22 cellular contexts compared by ENCODE assay signal in the genomic region with DNA sequence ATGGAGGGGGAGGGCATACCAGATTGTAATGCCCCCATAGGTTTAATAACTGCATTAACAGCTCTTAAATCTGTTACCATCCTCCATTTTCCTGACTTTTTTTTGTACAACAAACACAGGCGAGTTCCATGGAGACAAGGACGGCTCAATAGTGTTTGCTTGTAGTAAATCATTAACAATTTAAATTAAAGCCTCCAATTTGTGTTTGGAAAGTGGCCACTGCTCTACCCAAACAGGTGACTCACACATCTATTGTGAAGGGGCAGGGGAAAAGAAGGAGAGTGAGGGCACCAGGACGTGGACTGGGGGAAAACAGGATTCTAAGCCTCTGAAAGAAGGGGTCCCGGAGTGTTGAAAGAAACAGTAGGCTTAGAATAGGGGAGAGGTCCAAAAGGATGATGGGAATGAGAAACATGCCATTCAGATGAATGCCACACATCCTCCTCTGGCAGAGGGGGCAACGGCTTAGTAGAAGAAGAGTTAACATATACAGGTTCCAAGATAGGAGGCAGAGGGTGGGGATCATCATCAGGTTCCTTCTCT. TPM values are rescaled to one million over a fixed set of nuclear protein-coding genes. Genes with fewer than 3 reads are reported as not detected.
"Had no signal": no experiment of that assay in that cellular context is flagged by ENCODE, and none has a peak within 500 bp of the region (broad histone marks: within the 10 kb centered on the region; RNA-seq: fewer than 3 reads in every experiment).

No MANE protein-coding gene starts in this region.

- H3K4me1 ChIP-seq: esophagus muscularis mucosa, lower lobe of right lung, psoas muscle, spleen, thyroid gland, uterus had no signal

- H3K4me1 Mint-ChIP-seq: activated B cell treated with CpG ODN at 0.5 μM for 24 hours, brain, T-helper 17 cell had no signal

- H3K27ac Mint-ChIP-seq: activated B cell treated with CpG ODN at 0.5 μM for 24 hours; activated CD8-positive, alpha-beta T cell treated with anti-CD3 and anti-CD28 coated beads for 36 hours; activated naive CD8-positive, alpha-beta T cell; brain; T-helper 17 cell had no signal

- H3K4me3 Mint-ChIP-seq: activated B cell treated with CpG ODN at 0.5 μM for 24 hours; activated CD8-positive, alpha-beta T cell treated with anti-CD3 and anti-CD28 coated beads for 36 hours; activated naive CD8-positive, alpha-beta T cell; brain; T-helper 17 cell had no signal

- H3K27ac ChIP-seq: coronary artery, esophagus muscularis mucosa, lower lobe of right lung, psoas muscle, spleen, thyroid gland, uterus had no signal

- ATAC-seq: activated CD8-positive, alpha-beta T cell treated with anti-CD3 and anti-CD28 coated beads for 36 hours; lower lobe of right lung; psoas muscle; sciatic nerve; T-helper 17 cell had no signal

- H3K9me3 ChIP-seq: esophagus muscularis mucosa, lower lobe of right lung, psoas muscle, thyroid gland, uterus had no signal

- H3K27me3 Mint-ChIP-seq: brain had no signal

- DNase-seq: activated B cell treated with CpG ODN at 0.5 μM for 24 hours; activated CD4-positive, alpha-beta T cell treated with anti-CD3 and anti-CD28 coated beads for 48 hours; activated CD8-positive, alpha-beta memory T cell treated with anti-CD3 and anti-CD28 coated beads, Interleukin-2, amount 50 U/mL, for 4 hours; activated CD8-positive, alpha-beta T cell treated with anti-CD3 and anti-CD28 coated beads for 36 hours; activated gamma-delta T cell treated with Interleukin-2 at 50 U/mL for 16 hours; amniotic stem cell; central memory CD4-positive, alpha-beta T cell; kidney; lower lobe of right lung; psoas muscle; spleen; T-helper 17 cell; thyroid gland; uterus had no signal

- H3K4me3 ChIP-seq: coronary artery, esophagus muscularis mucosa, lower lobe of right lung, psoas muscle, spleen, thyroid gland, uterus had no signal

- H3K27me3 ChIP-seq: esophagus muscularis mucosa, thyroid gland, uterus had no signal

- H3K36me3 Mint-ChIP-seq: activated naive CD8-positive, alpha-beta T cell; brain had no signal

- H3K9me3 Mint-ChIP-seq: activated B cell treated with CpG ODN at 0.5 μM for 24 hours; activated CD8-positive, alpha-beta T cell treated with anti-CD3 and anti-CD28 coated beads for 36 hours had no signal

- H3K36me3 ChIP-seq: esophagus muscularis mucosa, lower lobe of right lung, spleen, thyroid gland, uterus had no signal

RNA-seq across cellular contexts. Expression of a gene that starts 6.9 kb away (rescaled TPM):
- total RNA-seq: activated B cell treated with CpG ODN at 0.5 μM for 24 hours; activated CD8-positive, alpha-beta T cell treated with anti-CD3 and anti-CD28 coated beads for 36 hours; esophagus muscularis mucosa; kidney; lower lobe of right lung; myocyte; omental fat pad; psoas muscle; sciatic nerve; spleen; T-helper 17 cell; thyroid gland; uterus had no signal
- polyA plus RNA-seq: neural cell, psoas muscle, spleen had no signal

RNA-seq across cellular contexts. Expression of a gene that starts 43.8 kb away (rescaled TPM):
- total RNA-seq: activated B cell treated with CpG ODN at 0.5 μM for 24 hours, spleen, T-helper 17 cell had no signal
- polyA plus RNA-seq: neural cell had no signal
